14 cellular contexts compared by ENCODE assay signal in the genomic region with DNA sequence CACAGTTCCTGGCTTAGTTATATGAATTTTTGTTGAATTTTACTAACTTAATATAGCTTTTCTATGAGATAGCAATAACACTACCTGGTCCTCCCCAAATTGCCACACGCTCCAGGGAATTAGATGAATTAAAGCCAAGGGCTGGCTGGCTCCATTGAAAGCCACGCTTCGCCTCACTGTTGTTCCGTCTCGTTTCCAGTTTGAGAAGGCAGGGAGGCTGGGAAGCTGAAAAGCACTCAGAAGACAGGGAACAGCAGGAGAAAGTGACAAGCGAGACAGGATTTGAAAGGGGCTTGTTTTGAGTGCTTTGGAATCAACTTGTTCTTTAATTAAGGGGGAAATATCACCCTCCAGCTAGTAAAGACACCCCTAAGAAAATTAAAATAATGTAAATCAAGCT.
A peak's percentile ranks its signal among the peaks of the same experiment; 100 is the strongest.
DNase-seq lines count a peak whose midpoint lies in the region; TF ChIP-seq lines count a peak whose summit lies in the region.
"Had no signal": no experiment of that assay in that cellular context is flagged by ENCODE, and none has a peak within 500 bp of the region (broad histone marks: within the 10 kb centered on the region; RNA-seq: fewer than 3 reads in every experiment).

No MANE protein-coding gene starts in this region.

- H2BK5ac ChIP-seq in mesendoderm (ENCODE audit: low read length), result no peak overlapping the region

- peak overlapping the region in 2 of 5 experiments; percentile 14 to 43 for H3K27ac Mint-ChIP-seq in brain
- H3K27ac Mint-ChIP-seq: CD8-positive, alpha-beta memory T cell; HFFc6 had no signal

- DNase-seq in G401 (ENCODE audit: low spot score) (peak; percentile 64), mesendoderm (no peak), retina (peak; percentile 54), NCI-H2107 treated with DMSO at 0.1 percent for 48 hours (lab: John Stamatoyannopoulos, UW; ENCODE audit: unreplicated experiment) (no peak), SHP77 treated with DMSO at 0.1 percent for 48 hours (lab: John Stamatoyannopoulos, UW) (no peak), activated gamma-delta T cell (lab: John Stamatoyannopoulos, UW) (no peak)
- DNase-seq: 8988T; AML-193; Caco-2; CD8-positive, alpha-beta memory T cell; HCEC 1CT; HFFc6 had no signal

- no peak for TF ChIP-seq CTCF in brain (conservative IDR thresholded peaks at IDR 0.05)

- H3K36me3 ChIP-seq in mesendoderm (ENCODE audit: control insufficient read depth, insufficient read depth, low read length), result no peaks in the 10 kb centered on the region
- H3K36me3 ChIP-seq: BLaER1 had no signal

- H3K36me3 Mint-ChIP-seq in brain, result no peaks in the 10 kb centered on the region
- H3K36me3 Mint-ChIP-seq: CD8-positive, alpha-beta memory T cell had no signal

- H3K4me3 Mint-ChIP-seq in brain, result peak overlapping the region in 4 of 5 experiments; percentile 10 to 45 (median 22)
- H3K4me3 Mint-ChIP-seq: CD8-positive, alpha-beta memory T cell; HFFc6 had no signal

- H3K79me2 ChIP-seq in mesendoderm (ENCODE audit: control insufficient read depth, insufficient read depth, low read length), result no peaks in the 10 kb centered on the region

- peaks cover 23% of the 10 kb centered on the region for H3K4me1 Mint-ChIP-seq in brain
- H3K4me1 Mint-ChIP-seq: CD8-positive, alpha-beta memory T cell had no signal

- H3K56ac ChIP-seq in mesendoderm (ENCODE audit: low read length), result peak overlapping the region; percentile 2

- no peak overlapping the region for H3K4me2 ChIP-seq in mesendoderm (ENCODE audit: low read length)
- H3K4me2 ChIP-seq: BLaER1 had no signal

- peaks cover 7% of the 10 kb centered on the region for H3K27me3 Mint-ChIP-seq in brain

- H2AK5ac ChIP-seq in mesendoderm (ENCODE audit: low read length), result no peak overlapping the region

- no CpG with 5 or more reads among the region's 6 CpGs for WGBS in mesendoderm (ENCODE audit: extremely low coverage, insufficient coverage, low lambda C conversion rate)

- H3K4me3 ChIP-seq in mesendoderm (ENCODE audit: low read length), result no peak overlapping the region
- H3K4me3 ChIP-seq: BLaER1 had no signal

- in situ Hi-C loops in G401 (cut with HindIII; ENCODE audit: low sequenced_read_pairs), result no loop called here

- no peak overlapping the region for H4K5ac ChIP-seq in mesendoderm (ENCODE audit: low read length)

- peaks cover 4% of the 10 kb centered on the region for H3K4me1 ChIP-seq in mesendoderm (ENCODE audit: control insufficient read depth, low read depth, low read length)
- H3K4me1 ChIP-seq: BLaER1, Caco-2 had no signal

- no peak overlapping the region for H3K23ac ChIP-seq in mesendoderm (ENCODE audit: low read length)

- no peak overlapping the region for H3K4ac ChIP-seq in mesendoderm (ENCODE audit: low read depth, low read length)

- H3K18ac ChIP-seq in mesendoderm (ENCODE audit: low read length), result no peak overlapping the region

- H3K9me3 Mint-ChIP-seq in brain, result peaks cover 0 to 5% (median 2%) of the 10 kb centered on the region in 5 experiments
- H3K9me3 Mint-ChIP-seq: CD8-positive, alpha-beta memory T cell had no signal

- H4K8ac ChIP-seq in mesendoderm (ENCODE audit: low read depth, low read length), result no peak overlapping the region

- no peak overlapping the region for H2BK15ac ChIP-seq in mesendoderm (replicated peaks; ENCODE audit: low read depth)

- H2BK120ac ChIP-seq in mesendoderm (ENCODE audit: low read depth, low read length), result no peak overlapping the region

- H3K9ac ChIP-seq in mesendoderm (ENCODE audit: low read length), result no peak overlapping the region
- H3K9ac ChIP-seq: BLaER1 had no signal

- no peaks in the 10 kb centered on the region for H3K27me3 ChIP-seq in mesendoderm (ENCODE audit: insufficient read depth, low read length, poor library complexity)
- H3K27me3 ChIP-seq: BLaER1 had no signal

- H3K27ac ChIP-seq in mesendoderm (ENCODE audit: low read depth, low read length), result no peak overlapping the region
- H3K27ac ChIP-seq: BLaER1 had no signal

- H3K79me1 ChIP-seq in mesendoderm (ENCODE audit: low read length), result no peaks in the 10 kb centered on the region

Comparison
In these comparisons a context has a peak if more than half of its experiments do, and no peak if none do; other contexts are left out.
1. DNase-seq: peak in G401 (single experiment) and retina (single experiment); none in mesendoderm (single experiment), NCI-H2107 treated with DMSO at 0.1 percent for 48 hours (single experiment), SHP77 treated with DMSO at 0.1 percent for 48 hours (single experiment) and activated gamma-delta T cell (single experiment).